ENCODE assay signal across 28 cellular contexts in the genomic region with DNA sequence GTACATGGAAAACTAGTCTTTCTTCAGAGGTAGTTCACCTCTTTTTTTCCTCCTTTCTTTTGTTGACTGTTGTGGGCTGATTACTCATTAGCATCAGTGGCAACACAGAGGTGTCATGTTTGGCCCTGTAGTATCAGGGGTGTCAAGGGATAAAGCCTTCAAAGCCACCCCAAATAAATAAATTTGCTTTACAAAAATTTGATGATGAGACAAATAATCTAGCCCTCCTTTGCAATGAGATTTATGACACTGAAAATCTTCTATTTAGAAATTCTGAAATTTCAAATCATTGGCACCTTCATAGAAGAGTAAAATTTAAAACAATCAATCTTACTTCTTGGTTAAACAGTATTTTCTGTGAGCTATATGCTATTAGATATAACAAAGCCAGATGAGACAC. TPM values are rescaled to one million over a fixed set of nuclear protein-coding genes. Genes with fewer than 3 reads are reported as not detected.
DNase-seq lines count a peak whose midpoint lies in the region; ATAC-seq, FAIRE-seq and TF ChIP-seq lines count a peak whose summit lies in the region.
"Had no signal": no experiment of that assay in that cellular context is flagged by ENCODE, and none has a peak within 500 bp of the region (broad histone marks: within the 10 kb centered on the region; RNA-seq: fewer than 3 reads in every experiment).

No MANE protein-coding gene starts in this region.

- POLR2A ChIA-PET in HepG2 (lab: Yijun Ruan, JAX): no interaction called here

- H3K36me3 ChIP-seq in HepG2 (replicated peaks in 1 of 2; ENCODE audit: control insufficient read depth in 1 of 2, insufficient read depth in 2 of 2, low read length in 2 of 2) (no peaks in the 10 kb centered on the region), right lobe of liver (no peaks in the 10 kb centered on the region)
- H3K36me3 ChIP-seq: neural progenitor cell, right atrium auricular region, thoracic aorta, uterus had no signal

- DNase-seq in HepG2 (ENCODE audit: low spot score) (no peak), right lobe of liver (no peak), naive B cell (no peak), NCI-H510A (lab: John Stamatoyannopoulos, UW) (no peak), G401 (ENCODE audit: low spot score) (no peak)
- no peak for DNase-seq in activated T-helper 1 cell treated with anti-CD3 and anti-CD28 coated beads, Interleukin-12 subunit alpha, Interleukin-12 subunit beta, Interleukin-2, Interleukin-4 antibody, amounts not matched to agents 30 ng/mL and 10 ng/mL and 1 ng/mL, durations not matched to agents 14 hours and 24 hours and 36 hours (ENCODE audit: low spot score)
- no peak for DNase-seq in stimulated activated CD4-positive, alpha-beta T cell treated with anti-CD3 and anti-CD28 coated beads, Interleukin-2, amount 100 ng/mL, for 48 hours
- DNase-seq: activated CD4-positive, alpha-beta T cell treated with anti-CD3 and anti-CD28 coated beads, Interleukin-2, amount 50 U/mL, for 4 hours; activated naive CD4-positive, alpha-beta T cell treated with anti-CD3 and anti-CD28 coated beads, Interleukin-2, amount 50 U/mL, for 16 hours; DMS53; effector CD4-positive, alpha-beta T cell; GDM1; mucosa of descending colon; NCI-H226; stimulated activated CD4-positive, alpha-beta T cell treated with anti-CD3 and anti-CD28 coated beads, Interleukin-1b, Interleukin-23, amount 100 ng/mL, for 48 hours; stimulated activated naive CD8-positive, alpha-beta T cell treated with anti-CD3 and anti-CD28 coated beads, Interleukin-15, Interleukin-2, amounts not matched to agents 100 U/mL and 50 U/mL, for 24 hours; T-cell; uterus had no signal

- TF ChIP-seq CTCF in HepG2 (CRISPR knock-in tag; IDR thresholded peaks at IDR 0.05) (no peak), right lobe of liver (IDR thresholded peaks at IDR 0.05) (no peak)

- H3K27me3 ChIP-seq in HepG2 (ENCODE audit: control insufficient read depth in 1 of 2, insufficient read depth in 2 of 2, low read length in 2 of 2) (peaks cover 0 to 2% of the 10 kb centered on the region in 2 experiments; a peak in 2 of 5 replicates), right lobe of liver (no peaks in the 10 kb centered on the region)
- H3K27me3 ChIP-seq: gastroesophageal sphincter, hepatocyte, right atrium auricular region, uterus had no signal

- H3K27ac ChIP-seq in HepG2 (ENCODE audit: extremely low read length, insufficient read depth, low read length): no peak overlapping the region
- no peak overlapping the region for H3K27ac ChIP-seq in right lobe of liver
- H3K27ac ChIP-seq: gastroesophageal sphincter, hepatocyte, neural progenitor cell, right atrium auricular region, thoracic aorta, uterus had no signal

- H3K9ac ChIP-seq in HepG2 (ENCODE audit: insufficient read depth, low read depth, low read length): no peak overlapping the region
- H3K9ac ChIP-seq: neural progenitor cell had no signal

- TF ChIP-seq RAD21 in HepG2 (CRISPR knock-in tag; IDR thresholded peaks at IDR 0.05): no peak

- BruUV-seq in HepG2 (replicated peaks; lab: Mats Ljungman, UMichigan): no TSS peak

- no peaks in the 10 kb centered on the region for H3K79me2 ChIP-seq in HepG2 (ENCODE audit: insufficient read depth, low read length)

- H3K27ac Mint-ChIP-seq in activated T-helper 1 cell treated with anti-CD3 and anti-CD28 coated beads, Interleukin-12 subunit alpha, Interleukin-12 subunit beta, Interleukin-2, Interleukin-4 antibody, amounts not matched to agents 30 ng/mL and 10 ng/mL and 1 ng/mL, durations not matched to agents 14 hours and 24 hours and 36 hours: no peak overlapping the region
- H3K27ac Mint-ChIP-seq in naive B cell: no peak overlapping the region
- H3K27ac Mint-ChIP-seq: IgD-negative memory B cell, neural progenitor cell, T-cell had no signal

- H3K27me3 Mint-ChIP-seq in activated T-helper 1 cell treated with anti-CD3 and anti-CD28 coated beads, Interleukin-12 subunit alpha, Interleukin-12 subunit beta, Interleukin-2, Interleukin-4 antibody, amounts not matched to agents 30 ng/mL and 10 ng/mL and 1 ng/mL, durations not matched to agents 14 hours and 24 hours and 36 hours (ENCODE audit: insufficient read depth): peaks cover 17% of the 10 kb centered on the region
- H3K27me3 Mint-ChIP-seq in naive B cell: no peaks in the 10 kb centered on the region
- H3K27me3 Mint-ChIP-seq: IgD-negative memory B cell had no signal

- H2AFZ ChIP-seq in HepG2 (ENCODE audit: low read length): no peak overlapping the region
- H2AFZ ChIP-seq: hepatocyte, neural progenitor cell had no signal

- in situ Hi-C loops in HepG2 (cut with HindIII; ENCODE audit: extremely low pct_ligation_motif_present, low pct_unique_long_range_greater_than_20kb) (no loop called here), G401 (cut with HindIII; ENCODE audit: low sequenced_read_pairs) (no loop called here)

- peaks cover 20% of the 10 kb centered on the region for H3K4me1 ChIP-seq in HepG2 (ENCODE audit: insufficient read depth, low read length)
- peaks cover 0 to 9% (median 4%) of the 10 kb centered on the region in 4 donors for H3K4me1 ChIP-seq in right lobe of liver
- H3K4me1 ChIP-seq: uterus had no signal

- CTCF ChIA-PET in HepG2 (lab: Yijun Ruan, JAX; ENCODE audit: low intra/inter-chr PET ratio, low total read pairs): no interaction called here

- H3K36me3 Mint-ChIP-seq in activated T-helper 1 cell treated with anti-CD3 and anti-CD28 coated beads, Interleukin-12 subunit alpha, Interleukin-12 subunit beta, Interleukin-2, Interleukin-4 antibody, amounts not matched to agents 30 ng/mL and 10 ng/mL and 1 ng/mL, durations not matched to agents 14 hours and 24 hours and 36 hours (ENCODE audit: low read depth): peaks cover 6% of the 10 kb centered on the region
- H3K36me3 Mint-ChIP-seq in naive B cell: peaks cover 0 to 3% of the 10 kb centered on the region in 2 donors
- H3K36me3 Mint-ChIP-seq: IgD-negative memory B cell, neural progenitor cell, T-cell had no signal

- TF ChIP-seq EP300 in HepG2 (IDR thresholded peaks at IDR 0.05; ENCODE audit: low read depth in 2 of 2, low read length in 2 of 2): no peak
- no peak for TF ChIP-seq EP300 in HepG2 (CRISPR knock-in tag; IDR thresholded peaks at IDR 0.05; ENCODE audit: borderline replicate concordance)

- no peak for FAIRE-seq in HepG2 (lab: Jason Lieb, UNC)
- FAIRE-seq: RCC 7860, TTC549 had no signal

- ATAC-seq in HepG2 (no peak), right lobe of liver (no peak), naive B cell (ENCODE audit: low read depth in 2 of 2) (no peak)
- ATAC-seq: activated CD4-positive, CD25-positive, alpha-beta regulatory T cell treated with anti-CD3 and anti-CD28 coated beads, Interleukin-2, amount 50 U/mL, for 24 hours; gastroesophageal sphincter; mucosa of descending colon; stimulated activated naive CD8-positive, alpha-beta T cell treated with anti-CD3 and anti-CD28 coated beads, Interleukin-15, Interleukin-2, amounts not matched to agents 100 U/mL and 50 U/mL, for 24 hours; T-cell had no signal

- no peak overlapping the region for H3K4me2 ChIP-seq in HepG2 (ENCODE audit: low read depth, low read length)
- H3K4me2 ChIP-seq: hepatocyte, neural progenitor cell had no signal

- H3K4me3 ChIP-seq in HepG2 (replicated peaks in 1 of 3; ENCODE audit: insufficient read depth in 1 of 3, low read depth in 2 of 3, low read length in 3 of 3): no peak overlapping the region
- H3K4me3 ChIP-seq in right lobe of liver: no peak overlapping the region
- H3K4me3 ChIP-seq: gastroesophageal sphincter, hepatocyte, lung, mucosa of descending colon, neural progenitor cell, right atrium auricular region, thoracic aorta, uterus had no signal

- H4K20me1 ChIP-seq in HepG2 (ENCODE audit: insufficient read depth, low read length): no peaks in the 10 kb centered on the region

- H3K9me3 Mint-ChIP-seq in activated T-helper 1 cell treated with anti-CD3 and anti-CD28 coated beads, Interleukin-12 subunit alpha, Interleukin-12 subunit beta, Interleukin-2, Interleukin-4 antibody, amounts not matched to agents 30 ng/mL and 10 ng/mL and 1 ng/mL, durations not matched to agents 14 hours and 24 hours and 36 hours: no peaks in the 10 kb centered on the region
- H3K9me3 Mint-ChIP-seq in naive B cell: no peaks in the 10 kb centered on the region
- H3K9me3 Mint-ChIP-seq: IgD-negative memory B cell, neural progenitor cell, T-cell had no signal

- intact Hi-C loops in HepG2 (cut with micrococcal nuclease; ENCODE audit: unreplicated experiment) (no loop called here), right lobe of liver (cut with DNase I) (no loop called here)
- intact Hi-C loops in activated T-helper 1 cell treated with anti-CD3 and anti-CD28 coated beads, Interleukin-12 subunit alpha, Interleukin-12 subunit beta, Interleukin-2, Interleukin-4 antibody, amounts not matched to agents 30 ng/mL and 10 ng/mL and 1 ng/mL, durations not matched to agents 14 hours and 24 hours and 36 hours (cut with micrococcal nuclease): loop anchor here (5.0 kb wide), 1 partner anchor 261 kb away; no protein-coding TSS in a partner anchor

- H3K4me3 Mint-ChIP-seq in activated T-helper 1 cell treated with anti-CD3 and anti-CD28 coated beads, Interleukin-12 subunit alpha, Interleukin-12 subunit beta, Interleukin-2, Interleukin-4 antibody, amounts not matched to agents 30 ng/mL and 10 ng/mL and 1 ng/mL, durations not matched to agents 14 hours and 24 hours and 36 hours: peak overlapping the region; percentile 17
- H3K4me3 Mint-ChIP-seq in naive B cell: peak overlapping the region in 6 of 8 donors; percentile 24 to 97 (median 70)
- H3K4me3 Mint-ChIP-seq: neural progenitor cell had no signal

- no peaks in the 10 kb centered on the region for H3K9me3 ChIP-seq in HepG2 (ENCODE audit: low read length)
- no peaks in the 10 kb centered on the region for H3K9me3 ChIP-seq in right lobe of liver
- H3K9me3 ChIP-seq: gastroesophageal sphincter, mucosa of descending colon, right atrium auricular region, thoracic aorta, uterus had no signal

- TF ChIP-seq POLR2A in HepG2 (IDR thresholded peaks at IDR 0.05; ENCODE audit: insufficient read depth in 1 of 2, low read depth in 2 of 2, low read length in 2 of 2) (no peak), right lobe of liver (IDR thresholded peaks at IDR 0.05) (no peak)

- peaks cover 28% of the 10 kb centered on the region for H3K4me1 Mint-ChIP-seq in activated T-helper 1 cell treated with anti-CD3 and anti-CD28 coated beads, Interleukin-12 subunit alpha, Interleukin-12 subunit beta, Interleukin-2, Interleukin-4 antibody, amounts not matched to agents 30 ng/mL and 10 ng/mL and 1 ng/mL, durations not matched to agents 14 hours and 24 hours and 36 hours (ENCODE audit: low read depth)
- peaks cover 23 to 25% (median 24%) of the 10 kb centered on the region in 3 donors for H3K4me1 Mint-ChIP-seq in naive B cell

RNA-seq across cellular contexts. Expression of a gene that starts 1.9 kb away (rescaled TPM):
- 1.7 and 3.2 TPM in 2 replicates for total RNA-seq in HepG2 (2016; rRNA removed; fragmentation: Illumina TruSeq; extraction: Trizol)
- total RNA-seq in HepG2 (2016; cell fraction: cytosol; rRNA removed; fragmentation: Illumina TruSeq; extraction: Trizol; ENCODE audit: low read depth): 0.10 and 0.26 TPM in 2 replicates
- total RNA-seq in HepG2 (2016; cell fraction: insoluble cytoplasmic fraction; rRNA removed; fragmentation: Illumina TruSeq; extraction: Trizol): 2.1 and 2.9 TPM in 2 replicates
- 0.79 and 0.99 TPM in 2 replicates for total RNA-seq in HepG2 (2016; cell fraction: membrane; rRNA removed; fragmentation: Illumina TruSeq; extraction: Trizol)
- 2.9 and 3.3 TPM in 2 replicates for total RNA-seq in HepG2 (2016; cell fraction: nucleus; rRNA removed; fragmentation: Illumina TruSeq; extraction: Trizol)
- 0.92 and 1.1 TPM in 2 replicates for polyA plus RNA-seq in HepG2 (2011; rRNA removed)
- polyA plus RNA-seq in HepG2 (2011; cell fraction: cytosol; rRNA removed): 0.21 and 0.55 TPM in 2 replicates
- 0.56 and 1.1 TPM in 2 replicates for polyA plus RNA-seq in HepG2 (2011; cell fraction: nucleus; rRNA removed)
- 0.75 and 1.0 TPM in 2 replicates for polyA plus RNA-seq in HepG2 (2012)
- polyA plus RNA-seq in HepG2 (2016; cell fraction: cytosol; fragmentation: Illumina TruSeq; extraction: Trizol; ENCODE audit: low read depth): 0.05 and 0.12 TPM in 2 replicates
- 2.6 and 2.8 TPM in 2 replicates for polyA plus RNA-seq in HepG2 (2016; cell fraction: insoluble cytoplasmic fraction; fragmentation: Illumina TruSeq; extraction: Trizol; ENCODE audit: low read depth)
- 0.14 and 0.38 TPM in 2 replicates for polyA plus RNA-seq in HepG2 (2016; cell fraction: membrane; fragmentation: Illumina TruSeq; extraction: Trizol; ENCODE audit: low read depth)
- polyA plus RNA-seq in HepG2 (2016; cell fraction: nucleus; fragmentation: Illumina TruSeq; extraction: Trizol; ENCODE audit: insufficient read depth, low read depth): 3.3 TPM in 2 replicates
- polyA minus RNA-seq in HepG2 (2011; rRNA and poly(A)+ RNA removed; ENCODE audit: low replicate concordance): 0.23 and 0.24 TPM in 2 replicates
- polyA minus RNA-seq in HepG2 (2011; cell fraction: cytosol; rRNA and poly(A)+ RNA removed): 0.35 and 0.59 TPM in 2 replicates
- polyA minus RNA-seq in HepG2 (2011; cell fraction: nucleus; rRNA and poly(A)+ RNA removed): 2.2 and 2.4 TPM in 2 replicates
- total RNA-seq in right lobe of liver: 1 to 10 TPM; 2.7 to 8.4 (median 4.5) TPM
- total RNA-seq in activated T-helper 1 cell treated with anti-CD3 and anti-CD28 coated beads, Interleukin-12 subunit alpha, Interleukin-12 subunit beta, Interleukin-2, Interleukin-4 antibody, amounts not matched to agents 30 ng/mL and 10 ng/mL and 1 ng/mL, durations not matched to agents 14 hours and 24 hours and 36 hours: 2.4 and 3.2 TPM in 2 replicates
- 1 to 10 TPM in 5 of 6 donors, under 1 TPM in 1; 0.45 to 5.9 (median 1.6) TPM for polyA plus RNA-seq in naive B cell (ENCODE audit: low read depth in 6 of 6)
- not detected in 2 replicates for total RNA-seq in G401 (2014; rRNA removed; shearing (Covaris generic))

RNA-seq across cellular contexts. Expression of a gene that starts 2.0 kb away (rescaled TPM):
- 3.5 and 5.1 TPM in 2 replicates for total RNA-seq in HepG2 (2016; rRNA removed; fragmentation: Illumina TruSeq; extraction: Trizol)
- 2.3 and 2.7 TPM in 2 replicates for total RNA-seq in HepG2 (2016; cell fraction: cytosol; rRNA removed; fragmentation: Illumina TruSeq; extraction: Trizol; ENCODE audit: low read depth)
- 3.3 and 4.6 TPM in 2 replicates for total RNA-seq in HepG2 (2016; cell fraction: insoluble cytoplasmic fraction; rRNA removed; fragmentation: Illumina TruSeq; extraction: Trizol)
- 2.4 and 4.3 TPM in 2 replicates for total RNA-seq in HepG2 (2016; cell fraction: membrane; rRNA removed; fragmentation: Illumina TruSeq; extraction: Trizol)
- total RNA-seq in HepG2 (2016; cell fraction: nucleus; rRNA removed; fragmentation: Illumina TruSeq; extraction: Trizol): 4.2 and 8.5 TPM in 2 replicates
- 0.32 and 0.37 TPM in 2 replicates for polyA plus RNA-seq in HepG2 (2011; rRNA removed)
- polyA plus RNA-seq in HepG2 (2011; cell fraction: cytosol; rRNA removed): 0.09 and 0.33 TPM in 2 replicates
- polyA plus RNA-seq in HepG2 (2011; cell fraction: nucleus; rRNA removed): 0.51 and 4.2 TPM in 2 replicates
- 2.1 and 3.6 TPM in 2 replicates for polyA plus RNA-seq in HepG2 (2012)
- polyA plus RNA-seq in HepG2 (2016; cell fraction: cytosol; fragmentation: Illumina TruSeq; extraction: Trizol; ENCODE audit: low read depth): 1.3 TPM in 2 replicates
- 4.7 and 5.6 TPM in 2 replicates for polyA plus RNA-seq in HepG2 (2016; cell fraction: insoluble cytoplasmic fraction; fragmentation: Illumina TruSeq; extraction: Trizol; ENCODE audit: low read depth)
- polyA plus RNA-seq in HepG2 (2016; cell fraction: membrane; fragmentation: Illumina TruSeq; extraction: Trizol; ENCODE audit: low read depth): 2.0 and 4.1 TPM in 2 replicates
- polyA plus RNA-seq in HepG2 (2016; cell fraction: nucleus; fragmentation: Illumina TruSeq; extraction: Trizol; ENCODE audit: insufficient read depth, low read depth): 5.6 and 6.8 TPM in 2 replicates
- polyA minus RNA-seq in HepG2 (2011; rRNA and poly(A)+ RNA removed; ENCODE audit: low replicate concordance): 0.36 and 2.0 TPM in 2 replicates
- polyA minus RNA-seq in HepG2 (2011; cell fraction: cytosol; rRNA and poly(A)+ RNA removed): 0.59 and 2.5 TPM in 2 replicates
- polyA minus RNA-seq in HepG2 (2011; cell fraction: nucleus; rRNA and poly(A)+ RNA removed): 3.2 and 6.8 TPM in 2 replicates
- total RNA-seq in right lobe of liver: 1 to 10 TPM; 1.7 to 4.9 (median 3.1) TPM
- total RNA-seq in activated T-helper 1 cell treated with anti-CD3 and anti-CD28 coated beads, Interleukin-12 subunit alpha, Interleukin-12 subunit beta, Interleukin-2, Interleukin-4 antibody, amounts not matched to agents 30 ng/mL and 10 ng/mL and 1 ng/mL, durations not matched to agents 14 hours and 24 hours and 36 hours: 0.86 and 1.5 TPM in 2 replicates
- 10 to 100 TPM in 2 of 6 donors, 1 to 10 TPM in 4; 5.1 to 24.4 (median 8.1) TPM for polyA plus RNA-seq in naive B cell (ENCODE audit: low read depth in 6 of 6)
- total RNA-seq in G401 (2014; rRNA removed; shearing (Covaris generic)): not detected in 2 replicates
